7 cellular contexts compared by ENCODE assay signal in genomic region chr4:55396305-55397023, GRCh38. TPM values are rescaled to one million over a fixed set of nuclear protein-coding genes. Genes with fewer than 3 reads are reported as not detected.
DNase-seq lines count a peak whose midpoint lies in the region; ATAC-seq, FAIRE-seq and TF ChIP-seq lines count a peak whose summit lies in the region.

No MANE protein-coding gene starts in this region.

- H3K4me1 Mint-ChIP-seq in GM23338 = peaks cover 24% of the 10 kb centered on the region
- H3K4me1 Mint-ChIP-seq in memory B cell = peaks cover 29% of the 10 kb centered on the region
- H3K4me1 Mint-ChIP-seq in stimulated activated naive CD8-positive, alpha-beta T cell treated with anti-CD3 and anti-CD28 coated beads, Interleukin-15, Interleukin-2, amounts not matched to agents 100 ng/mL and 50 ng/mL, for 24 hours (ENCODE audit: low read depth) = peaks cover 53% of the 10 kb centered on the region

- H4K20me1 ChIP-seq in GM23338 (replicated peaks; ENCODE audit: insufficient read depth) = peaks cover 40% of the 10 kb centered on the region

- H3K9me2 ChIP-seq in GM23338 (ENCODE audit: insufficient read depth) = no peaks in the 10 kb centered on the region

- peaks cover 9% of the 10 kb centered on the region; the same call in 1 of the 2 replicates for H3K36me3 ChIP-seq in GM23338 (ENCODE audit: insufficient read depth)

- H3F3A ChIP-seq in GM23338 (replicated peaks; ENCODE audit: low read depth) = no peaks in the 10 kb centered on the region

- H3K4me1 ChIP-seq in GM23338 (ENCODE audit: insufficient read depth) = peaks cover 22% of the 10 kb centered on the region

- peak overlapping the region; percentile 92 for H3K4me3 ChIP-seq in GM23338

- peak overlapping the region; percentile 87 for H3K27ac ChIP-seq in GM23338 (ENCODE audit: low read depth)

- H2AFZ ChIP-seq in GM23338 = no peak overlapping the region

- H3K27me3 Mint-ChIP-seq in GM23338 (ENCODE audit: insufficient read depth, low read depth, poor library complexity) (peaks cover 4% of the 10 kb centered on the region), memory B cell (no peaks in the 10 kb centered on the region)
- H3K27me3 Mint-ChIP-seq in stimulated activated naive CD8-positive, alpha-beta T cell treated with anti-CD3 and anti-CD28 coated beads, Interleukin-15, Interleukin-2, amounts not matched to agents 100 ng/mL and 50 ng/mL, for 24 hours = no peaks in the 10 kb centered on the region

- H3K36me3 Mint-ChIP-seq in GM23338 (ENCODE audit: low read depth) = peaks cover 37% of the 10 kb centered on the region
- H3K36me3 Mint-ChIP-seq in memory B cell = peaks cover 7% of the 10 kb centered on the region
- H3K36me3 Mint-ChIP-seq in stimulated activated naive CD8-positive, alpha-beta T cell treated with anti-CD3 and anti-CD28 coated beads, Interleukin-15, Interleukin-2, amounts not matched to agents 100 ng/mL and 50 ng/mL, for 24 hours (ENCODE audit: low read depth) = peaks cover 40% of the 10 kb centered on the region

- peak; percentile 55 for FAIRE-seq in GM12891 (lab: Jason Lieb, UNC)

- ATAC-seq in GM23338 (peak; percentile 61), memory B cell (ENCODE audit: low read depth) (peak; percentile 16)

- H3K27ac Mint-ChIP-seq in GM23338 (peak overlapping the region; percentile 82; the same call in 1 of the 2 replicates), memory B cell (peak overlapping the region; percentile 96)
- H3K27ac Mint-ChIP-seq in stimulated activated naive CD8-positive, alpha-beta T cell treated with anti-CD3 and anti-CD28 coated beads, Interleukin-15, Interleukin-2, amounts not matched to agents 100 ng/mL and 50 ng/mL, for 24 hours = peak overlapping the region; percentile 92

- no peak for TF ChIP-seq CTCF in GM23338 (conservative IDR thresholded peaks at IDR 0.05; ENCODE audit: low read depth in 2 of 2)

- H3K27me3 ChIP-seq in GM23338 (ENCODE audit: insufficient read depth) = no peaks in the 10 kb centered on the region

- H3K9me3 Mint-ChIP-seq in GM23338 (no peaks in the 10 kb centered on the region; the same call in 1 of the 3 replicates), memory B cell (no peaks in the 10 kb centered on the region)
- H3K9me3 Mint-ChIP-seq in stimulated activated naive CD8-positive, alpha-beta T cell treated with anti-CD3 and anti-CD28 coated beads, Interleukin-15, Interleukin-2, amounts not matched to agents 100 ng/mL and 50 ng/mL, for 24 hours = no peaks in the 10 kb centered on the region

- DNase-seq in GM12891 (ENCODE audit: insufficient read length, low spot score) = peak; percentile 30
- DNase-seq in GM23338 (ENCODE audit: low spot score) = peak; percentile 73
- peak; percentile 19 for DNase-seq in LoVo (ENCODE audit: low spot score)
- DNase-seq in activated CD4-positive, alpha-beta T cell treated with anti-CD3 and anti-CD28 coated beads, Interleukin-2, amount 50 U/mL, for 48 hours = peak; percentile 38
- DNase-seq in effector CD8-positive, alpha-beta T cell (lab: John Stamatoyannopoulos, UW) = peak; percentile 4
- DNase-seq in memory B cell (ENCODE audit: low spot score in 2 of 2) = no peak

- peak overlapping the region; percentile 87 for H3K4me2 ChIP-seq in GM23338

- H3K4me3 Mint-ChIP-seq in GM23338 (peak overlapping the region; percentile 94), memory B cell (peak overlapping the region; percentile 94)
- H3K4me3 Mint-ChIP-seq in stimulated activated naive CD8-positive, alpha-beta T cell treated with anti-CD3 and anti-CD28 coated beads, Interleukin-15, Interleukin-2, amounts not matched to agents 100 ng/mL and 50 ng/mL, for 24 hours = peak overlapping the region; percentile 100

- TF ChIP-seq POLR2A in GM12891 (IDR thresholded peaks at IDR 0.05; ENCODE audit: low read depth, low read length) = peak; percentile 15; the same call in 1 of the 2 replicates

- H3K79me2 ChIP-seq in GM23338 (replicated peaks; ENCODE audit: insufficient read depth) = peaks cover 54% of the 10 kb centered on the region

TF ChIP-seq in GM12891, 5 proteins besides CTCF, POLR2A, EP300 and RAD21:
- TF ChIP-seq SPI1 (IDR thresholded peaks at IDR 0.05; ENCODE audit: low read depth, low read length) (no peak), POLR2AphosphoS5 (IDR thresholded peaks at IDR 0.05; ENCODE audit: low read depth, low read length) (no peak)

TF ChIP-seq in GM23338, 12 proteins besides CTCF, POLR2A, EP300 and RAD21 (continues in another document):
- no peak for TF ChIP-seq ZNF114 (CRISPR knock-in tag; IDR thresholded peaks at IDR 0.05)
- TF ChIP-seq, protein P1, sequence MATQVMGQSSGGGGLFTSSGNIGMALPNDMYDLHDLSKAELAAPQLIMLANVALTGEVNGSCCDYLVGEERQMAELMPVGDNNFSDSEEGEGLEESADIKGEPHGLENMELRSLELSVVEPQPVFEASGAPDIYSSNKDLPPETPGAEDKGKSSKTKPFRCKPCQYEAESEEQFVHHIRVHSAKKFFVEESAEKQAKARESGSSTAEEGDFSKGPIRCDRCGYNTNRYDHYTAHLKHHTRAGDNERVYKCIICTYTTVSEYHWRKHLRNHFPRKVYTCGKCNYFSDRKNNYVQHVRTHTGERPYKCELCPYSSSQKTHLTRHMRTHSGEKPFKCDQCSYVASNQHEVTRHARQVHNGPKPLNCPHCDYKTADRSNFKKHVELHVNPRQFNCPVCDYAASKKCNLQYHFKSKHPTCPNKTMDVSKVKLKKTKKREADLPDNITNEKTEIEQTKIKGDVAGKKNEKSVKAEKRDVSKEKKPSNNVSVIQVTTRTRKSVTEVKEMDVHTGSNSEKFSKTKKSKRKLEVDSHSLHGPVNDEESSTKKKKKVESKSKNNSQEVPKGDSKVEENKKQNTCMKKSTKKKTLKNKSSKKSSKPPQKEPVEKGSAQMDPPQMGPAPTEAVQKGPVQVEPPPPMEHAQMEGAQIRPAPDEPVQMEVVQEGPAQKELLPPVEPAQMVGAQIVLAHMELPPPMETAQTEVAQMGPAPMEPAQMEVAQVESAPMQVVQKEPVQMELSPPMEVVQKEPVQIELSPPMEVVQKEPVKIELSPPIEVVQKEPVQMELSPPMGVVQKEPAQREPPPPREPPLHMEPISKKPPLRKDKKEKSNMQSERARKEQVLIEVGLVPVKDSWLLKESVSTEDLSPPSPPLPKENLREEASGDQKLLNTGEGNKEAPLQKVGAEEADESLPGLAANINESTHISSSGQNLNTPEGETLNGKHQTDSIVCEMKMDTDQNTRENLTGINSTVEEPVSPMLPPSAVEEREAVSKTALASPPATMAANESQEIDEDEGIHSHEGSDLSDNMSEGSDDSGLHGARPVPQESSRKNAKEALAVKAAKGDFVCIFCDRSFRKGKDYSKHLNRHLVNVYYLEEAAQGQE (IDR thresholded peaks at IDR 0.05; ENCODE audit: unreplicated experiment) = no peak
- no peak for TF ChIP-seq POLR2AphosphoS5 (IDR thresholded peaks at IDR 0.05; ENCODE audit: low read depth)
- TF ChIP-seq NANOG (IDR thresholded peaks at IDR 0.05; ENCODE audit: borderline replicate concordance) = no peak
- no peak for TF ChIP-seq EZH2 (IDR thresholded peaks at IDR 0.05; ENCODE audit: low read depth, unreplicated experiment)
- no peak for TF ChIP-seq JUNB (IDR thresholded peaks at IDR 0.05; ENCODE audit: unreplicated experiment)
- TF ChIP-seq ETS1 (IDR thresholded peaks at IDR 0.05) = no peak
- no peak for TF ChIP-seq CREB1 (CRISPR knock-in tag; IDR thresholded peaks at IDR 0.05; ENCODE audit: low read depth)
- no peak for TF ChIP-seq STAT1 (IDR thresholded peaks at IDR 0.05; ENCODE audit: unreplicated experiment)
- no peak for TF ChIP-seq ZNF331 (CRISPR knock-in tag; IDR thresholded peaks at IDR 0.05; ENCODE audit: low read depth)

RNA-seq across cellular contexts. Expression of gene TMEM165, which starts 0.7 kb away (rescaled TPM):
- 26.8 TPM for polyA plus RNA-seq in GM12891 (2012; ENCODE audit: low read depth, missing spikeins)
- total RNA-seq in GM23338 (2014; rRNA removed; shearing (Covaris generic)) = 170 and 171 TPM in 2 replicates
- 120 and 125 TPM in 2 replicates for polyA plus RNA-seq in GM23338 (2016; fragmentation: Nextera tagmentation; extraction: Ambion mirVana)

RNA-seq across cellular contexts. Expression of gene SRD5A3, which starts 50.4 kb away (rescaled TPM):
- polyA plus RNA-seq in GM12891 (2012; ENCODE audit: low read depth, missing spikeins) = 4.3 TPM
- total RNA-seq in GM23338 (2014; rRNA removed; shearing (Covaris generic)) = 23.0 and 34.4 TPM in 2 replicates
- polyA plus RNA-seq in GM23338 (2016; fragmentation: Nextera tagmentation; extraction: Ambion mirVana) = 48.7 and 49.9 TPM in 2 replicates

Comparison
In these comparisons a context has a peak if more than half of its experiments do, and no peak if none do; other contexts are left out.
1. DNase-seq: peak in GM12891 (single experiment), GM23338 (single experiment), LoVo (single experiment), activated CD4-positive, alpha-beta T cell treated with anti-CD3 and anti-CD28 coated beads, Interleukin-2, amount 50 U/mL, for 48 hours (2 of 2) and effector CD8-positive, alpha-beta T cell (single experiment); none in memory B cell (0 of 2).
2. Peak in every context shown above with its lines, with median percentiles within 50 percentile points of each other: H3K27ac Mint-ChIP-seq and H3K4me3 Mint-ChIP-seq.